19 cellular contexts compared by ENCODE assay signal in the genomic region with DNA sequence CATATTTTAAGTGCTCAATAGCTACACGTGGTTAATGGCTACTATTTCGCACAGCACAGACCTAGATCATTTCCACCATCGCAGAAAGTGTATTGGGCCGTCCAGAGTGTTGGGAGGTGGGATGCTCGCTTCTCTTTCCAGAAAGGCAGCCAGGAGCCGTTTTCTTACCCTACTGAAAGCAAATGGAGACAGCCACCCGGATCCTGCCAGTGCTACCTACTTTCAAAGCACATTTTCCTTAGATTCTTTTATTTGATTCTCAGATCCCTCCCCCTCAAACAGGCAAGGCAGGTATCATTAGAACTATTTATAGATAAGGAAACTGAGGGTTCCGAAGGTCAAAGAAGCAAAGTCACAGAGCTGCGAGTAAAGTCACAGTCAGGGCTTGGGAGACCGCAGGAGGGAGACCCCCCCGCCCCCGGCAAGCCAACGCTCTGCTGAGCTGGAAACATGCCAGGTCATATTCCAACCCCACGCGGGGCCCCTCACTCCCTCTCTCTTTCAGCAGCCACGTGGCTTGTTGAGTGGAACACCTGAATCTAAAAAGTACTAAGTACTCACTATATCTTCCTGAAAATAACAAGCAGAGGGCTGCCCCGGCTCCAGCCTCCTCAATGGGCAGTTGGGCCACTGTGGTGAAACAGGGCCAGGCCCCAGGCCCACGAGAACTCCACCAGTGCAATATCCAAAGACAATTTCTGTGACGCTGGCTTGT. TPM values are rescaled to one million over a fixed set of nuclear protein-coding genes. Genes with fewer than 3 reads are reported as not detected.
A peak's percentile ranks its signal among the peaks of the same experiment; 100 is the strongest.
DNase-seq lines count a peak whose midpoint lies in the region; ATAC-seq and TF ChIP-seq lines count a peak whose summit lies in the region.
"Had no signal": no experiment of that assay in that cellular context is flagged by ENCODE, and none has a peak within 500 bp of the region (broad histone marks: within the 10 kb centered on the region; RNA-seq: fewer than 3 reads in every experiment).

No MANE protein-coding gene starts in this region.

- CTCF ChIA-PET in Calu3 (lab: Charles Lee): no interaction called here

- no peak for TF ChIP-seq POLR2A in gastroesophageal sphincter (IDR thresholded peaks at IDR 0.05)

- H3K79me1 ChIP-seq in trophoblast cell (ENCODE audit: low read length): peaks cover 2% of the 10 kb centered on the region

- H3K4ac ChIP-seq in trophoblast cell (ENCODE audit: low read depth, low read length): no peak overlapping the region

- H3K4me3 ChIP-seq in left ventricle myocardium inferior (no peak overlapping the region), gastroesophageal sphincter (no peak overlapping the region), trophoblast cell (ENCODE audit: low read depth, low read length) (no peak overlapping the region)

- peak overlapping the region; percentile 7 for H2BK120ac ChIP-seq in trophoblast cell (ENCODE audit: insufficient read depth, low read length, poor library complexity)

- no peaks in the 10 kb centered on the region for H3K9me3 ChIP-seq in left ventricle myocardium inferior (replicated peaks)
- no peaks in the 10 kb centered on the region for H3K9me3 ChIP-seq in gastroesophageal sphincter
- no peaks in the 10 kb centered on the region for H3K9me3 ChIP-seq in trophoblast cell (ENCODE audit: insufficient read depth, low read depth, low read length)

- no peak overlapping the region for H4K91ac ChIP-seq in trophoblast cell (ENCODE audit: low read depth, low read length)

- BruUV-seq in Calu3 (replicated peaks; lab: Mats Ljungman, UMichigan): no TSS peak

- no peak overlapping the region for H3K23ac ChIP-seq in trophoblast cell (ENCODE audit: low read length)

- no peak overlapping the region for H3K14ac ChIP-seq in trophoblast cell (ENCODE audit: low read length)

- no peak overlapping the region for H3K18ac ChIP-seq in trophoblast cell (ENCODE audit: low read length)

- no peak for TF ChIP-seq EP300 in gastroesophageal sphincter (IDR thresholded peaks at IDR 0.05)

- no peak overlapping the region for H4K8ac ChIP-seq in trophoblast cell (ENCODE audit: low read depth, low read length)

- H3K36me3 Mint-ChIP-seq in Calu3 (ENCODE audit: insufficient read depth, unreplicated experiment): no peaks in the 10 kb centered on the region
- H3K36me3 Mint-ChIP-seq: CD4-positive, alpha-beta memory T cell had no signal

- H2AK5ac ChIP-seq in trophoblast cell (ENCODE audit: low read length): no peak overlapping the region

- H3K27me3 Mint-ChIP-seq in Calu3 (ENCODE audit: unreplicated experiment): peaks cover 68% of the 10 kb centered on the region

- H3K79me2 ChIP-seq in trophoblast cell (ENCODE audit: control insufficient read depth, insufficient read depth, low read length, poor library complexity): no peaks in the 10 kb centered on the region

- no peak overlapping the region for H2BK12ac ChIP-seq in trophoblast cell (ENCODE audit: low read length)

- TF ChIP-seq CTCF in left ventricle myocardium inferior (IDR thresholded peaks at IDR 0.05; ENCODE audit: borderline replicate concordance): no peak
- no peak for TF ChIP-seq CTCF in gastroesophageal sphincter (IDR thresholded peaks at IDR 0.05)
- no peak for TF ChIP-seq CTCF in Calu3 (IDR thresholded peaks at IDR 0.05; ENCODE audit: unreplicated experiment)

- intact Hi-C loops in left ventricle myocardium inferior (cut with micrococcal nuclease) (no loop called here), left ventricle myocardium superior (cut with micrococcal nuclease) (no loop called here), Calu3 (cut with micrococcal nuclease; ENCODE audit: unreplicated experiment) (no loop called here)

- ATAC-seq in left ventricle myocardium superior (no peak), gastroesophageal sphincter (no peak), GM18858 (IDR thresholded peaks at IDR 0.05; ENCODE audit: unreplicated experiment) (no peak), GM18873 (IDR thresholded peaks at IDR 0.05; ENCODE audit: low FRiP score, unreplicated experiment) (no peak)
- ATAC-seq: Panc1 had no signal

- H3K4me1 ChIP-seq in left ventricle myocardium inferior: peaks cover 54% of the 10 kb centered on the region
- peaks cover 0 to 35% (median 6%) of the 10 kb centered on the region in 3 donors for H3K4me1 ChIP-seq in gastroesophageal sphincter
- H3K4me1 ChIP-seq in trophoblast cell (ENCODE audit: control insufficient read depth in 1 of 2, insufficient read depth in 2 of 2, low read length in 2 of 2): peaks cover 13 to 16% of the 10 kb centered on the region in 2 experiments

- H2BK5ac ChIP-seq in trophoblast cell (ENCODE audit: low read depth, low read length, poor library complexity): no peak overlapping the region

- H3K27ac ChIP-seq in left ventricle myocardium inferior (replicated peaks) (peak overlapping the region; percentile 70), gastroesophageal sphincter (peak overlapping the region in 3 of 4 donors; percentile 0 to 57 (median 54)), trophoblast cell (ENCODE audit: low read depth, low read length) (no peak overlapping the region)

- no peak overlapping the region for H3K4me2 ChIP-seq in trophoblast cell (ENCODE audit: low read length)

- H3K9me3 Mint-ChIP-seq in Calu3 (ENCODE audit: low read depth, unreplicated experiment): no peaks in the 10 kb centered on the region

- H3K36me3 ChIP-seq in left ventricle myocardium inferior (no peaks in the 10 kb centered on the region), gastroesophageal sphincter (peaks cover 0 to 7% of the 10 kb centered on the region in 2 donors), trophoblast cell (ENCODE audit: control insufficient read depth in 1 of 2, insufficient read depth in 2 of 2, low read length in 2 of 2) (no peaks in the 10 kb centered on the region)

- no peak overlapping the region for H4K12ac ChIP-seq in trophoblast cell (ENCODE audit: low read depth, low read length)

- no peak for DNase-seq in left ventricle myocardium inferior
- no peak for DNase-seq in left ventricle myocardium superior
- no peak for DNase-seq in trophoblast cell
- DNase-seq in Calu3: no peak
- no peak for DNase-seq in GDM1 (lab: John Stamatoyannopoulos, UW)
- DNase-seq: ACHN; CD4-positive, alpha-beta memory T cell; DND-41; GF-D8; KBM-7; NCI-H1436 treated with DMSO at 0.1 percent for 48 hours; NCI-H2081 treated with DMSO at 0.1 percent for 48 hours; NCI-H446 treated with DMSO at 0.1 percent for 48 hours; NCI-H748 treated with DMSO at 0.1 percent for 48 hours; SHP77 had no signal

- H3K4me1 Mint-ChIP-seq in Calu3 (ENCODE audit: low read depth, unreplicated experiment): no peaks in the 10 kb centered on the region
- H3K4me1 Mint-ChIP-seq: CD4-positive, alpha-beta memory T cell had no signal

- no peaks in the 10 kb centered on the region for H3K27me3 ChIP-seq in left ventricle myocardium inferior (ENCODE audit: low read depth)
- H3K27me3 ChIP-seq in gastroesophageal sphincter: no peaks in the 10 kb centered on the region
- no peaks in the 10 kb centered on the region for H3K27me3 ChIP-seq in trophoblast cell (ENCODE audit: insufficient read depth, low read length)

- no peak overlapping the region for H3K27ac Mint-ChIP-seq in Calu3 (ENCODE audit: unreplicated experiment)
- H3K27ac Mint-ChIP-seq: CD4-positive, alpha-beta memory T cell had no signal

- H2AFZ ChIP-seq in trophoblast cell (ENCODE audit: insufficient read depth, low read length, poor library complexity): no peak overlapping the region

- H3K9ac ChIP-seq in trophoblast cell (ENCODE audit: low read length): no peak overlapping the region

- H3K4me3 Mint-ChIP-seq in Calu3 (ENCODE audit: low read depth, unreplicated experiment): no peak overlapping the region
- H3K4me3 Mint-ChIP-seq: CD4-positive, alpha-beta memory T cell had no signal

- WGBS in gastroesophageal sphincter (ENCODE audit: low coverage in 1 of 2), 2 donors: 39 to 60% methylated on average over 4 to 5 of the region's 19 CpGs
- WGBS in trophoblast cell (ENCODE audit: extremely low coverage, insufficient coverage, insufficient read length): no CpG with 5 or more reads among the region's 19 CpGs

RNA-seq across cellular contexts. Expression of gene PRIMA1, which starts 36.2 kb away (rescaled TPM):
- total RNA-seq in left ventricle myocardium inferior (7.3 TPM), left ventricle myocardium superior (7.9 TPM), gastroesophageal sphincter (10 to 100 TPM; 14.0 to 28.8 (median 16.4) TPM), Calu3 (2022) (not detected in 2 replicates)
- polyA plus RNA-seq in trophoblast cell (2013): 0.18 and 0.21 TPM in 2 replicates
- total RNA-seq: CD4-positive, alpha-beta memory T cell had no signal
- polyA plus RNA-seq: CD4-positive, alpha-beta memory T cell had no signal
